Comparison of ENCODE assay signal across 25 cellular contexts in the genomic region with DNA sequence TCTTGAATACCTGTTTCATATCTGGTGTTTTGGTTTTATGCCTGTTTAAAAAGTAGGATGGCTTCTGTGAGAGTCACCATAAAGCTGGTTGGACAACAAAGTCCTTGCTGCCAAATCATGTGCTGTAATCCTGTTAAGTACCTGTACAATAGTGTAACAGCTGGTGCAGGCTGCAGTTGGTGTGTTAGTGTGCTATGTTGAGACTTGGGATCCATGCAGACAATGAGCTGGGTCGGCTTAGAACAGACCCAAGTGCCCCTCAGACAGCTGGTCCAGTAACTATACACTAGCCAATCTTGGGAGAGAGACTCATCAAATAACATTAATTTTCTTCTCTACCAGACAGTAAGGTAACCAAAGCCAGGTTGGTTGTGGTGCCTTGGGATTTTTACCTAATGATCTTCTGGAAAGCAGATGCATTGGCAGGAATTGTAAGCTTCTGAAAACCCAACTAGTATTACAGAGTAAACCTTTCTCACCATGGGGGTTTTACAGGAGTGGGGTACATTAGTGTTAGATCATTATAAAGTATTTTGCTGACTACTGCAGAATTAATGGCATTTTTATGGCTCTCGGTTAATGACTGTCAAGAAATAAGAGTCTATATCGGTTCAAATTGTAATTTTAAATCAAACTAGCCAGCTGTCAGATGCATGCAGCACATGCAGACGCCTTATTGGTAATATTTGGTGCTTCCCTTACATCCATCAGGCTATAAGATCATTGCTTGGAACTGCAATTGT.
A peak's percentile ranks its signal among the peaks of the same experiment; 100 is the strongest.
DNase-seq lines count a peak whose midpoint lies in the region; ATAC-seq and TF ChIP-seq lines count a peak whose summit lies in the region.
"Had no signal": no experiment of that assay in that cellular context is flagged by ENCODE, and none has a peak within 500 bp of the region (broad histone marks: within the 10 kb centered on the region; RNA-seq: fewer than 3 reads in every experiment).

No MANE protein-coding gene starts in this region.

- H3K4me2 ChIP-seq in IMR-90 (ENCODE audit: low read depth, low read length), result no peak overlapping the region

- no peaks in the 10 kb centered on the region for H4K20me1 ChIP-seq in IMR-90 (ENCODE audit: insufficient read depth, low read length)

- H3K23ac ChIP-seq in IMR-90 (ENCODE audit: low read depth, low read length), result no peak overlapping the region

- H3K14ac ChIP-seq in IMR-90 (replicated peaks; ENCODE audit: low read depth, low read length), result no peak overlapping the region

- H2BK15ac ChIP-seq in IMR-90 (ENCODE audit: low read depth, low read length), result no peak overlapping the region

- no peak overlapping the region for H2BK120ac ChIP-seq in IMR-90 (ENCODE audit: low read depth, low read length)

- H3K36me3 ChIP-seq in IMR-90 (ENCODE audit: control insufficient read depth, insufficient read depth, low read length), result no peaks in the 10 kb centered on the region
- no peaks in the 10 kb centered on the region for H3K36me3 ChIP-seq in WERI-Rb-1
- H3K36me3 ChIP-seq: cardiac muscle cell, lower lobe of right lung had no signal

- H3K4me3 ChIP-seq in IMR-90 (ENCODE audit: insufficient read depth, low read depth, low read length) (no peak overlapping the region), WERI-Rb-1 (ENCODE audit: low read depth, low read length) (peak overlapping the region; percentile 1; the same call in 1 of the 2 replicates)
- H3K4me3 ChIP-seq: cardiac muscle cell, coronary artery, lower lobe of right lung had no signal

- no peak overlapping the region for H4K91ac ChIP-seq in IMR-90 (ENCODE audit: insufficient read depth, low read depth, low read length)

- no peak overlapping the region for H2BK5ac ChIP-seq in IMR-90 (ENCODE audit: low read depth, low read length, poor library complexity, severe bottlenecking)

- no TSS peak for BruUV-seq in IMR-90 (replicated peaks; lab: Mats Ljungman, UMichigan)

- dilution Hi-C loops in IMR-90 (cut with HindIII; ENCODE audit: low sequenced_read_pairs, unreplicated experiment), result no loop called here

- no peaks in the 10 kb centered on the region for H3K9me3 ChIP-seq in IMR-90 (ENCODE audit: control insufficient read depth, insufficient read depth, low read length)
- H3K9me3 ChIP-seq in WERI-Rb-1 (ENCODE audit: severe bottlenecking), result no peaks in the 10 kb centered on the region
- H3K9me3 ChIP-seq: lower lobe of right lung had no signal

- no peak for TF ChIP-seq RAD21 in IMR-90 (IDR thresholded peaks at IDR 0.05; ENCODE audit: low read length)

- CTCF ChIA-PET in IMR-90 (lab: Yijun Ruan, JAX), result interaction anchor here (0.5 to 0.6 kb wide), 2 partner anchors 298 to 755 kb away, joined by 3 to 4 read pairs; no protein-coding TSS in a partner anchor

- no peaks in the 10 kb centered on the region for H3K9me1 ChIP-seq in IMR-90 (ENCODE audit: insufficient read depth, low read length)

- no peak overlapping the region for H4K5ac ChIP-seq in IMR-90 (ENCODE audit: low read depth, low read length)

- no peak overlapping the region for H3K27ac ChIP-seq in IMR-90 (ENCODE audit: insufficient read depth, low read length)
- peak overlapping the region; percentile 83 for H3K27ac ChIP-seq in WERI-Rb-1
- H3K27ac ChIP-seq: cardiac muscle cell, coronary artery, lower lobe of right lung had no signal

- no peak overlapping the region for H2AFZ ChIP-seq in IMR-90 (replicated peaks; ENCODE audit: low read length, poor library complexity)

- H4K8ac ChIP-seq in IMR-90 (ENCODE audit: low read depth in 2 of 2, low read length in 2 of 2), result no peak overlapping the region

- TF ChIP-seq POLR2A in IMR-90 (IDR thresholded peaks at IDR 0.05; ENCODE audit: low read depth, low read length), result no peak

- H2AK9ac ChIP-seq in IMR-90 (replicated peaks; ENCODE audit: low read depth, low read length, poor library complexity), result no peak overlapping the region

- WGBS in IMR-90 (ENCODE audit: extremely low coverage in 2 of 2, insufficient read length in 1 of 2), 2 experiments, result 38% methylated on average over 2 of the region's 4 CpGs; no CpG with 5 or more reads in 1 of the 2 experiments

- no peak overlapping the region for H2AK5ac ChIP-seq in IMR-90 (ENCODE audit: low read depth, low read length)

- H3K4me1 ChIP-seq in IMR-90 (ENCODE audit: control insufficient read depth, insufficient read depth, low read length), result no peaks in the 10 kb centered on the region
- H3K4me1 ChIP-seq: lower lobe of right lung had no signal

- H3K56ac ChIP-seq in IMR-90 (ENCODE audit: extremely low read depth, insufficient read depth, low read length), result no peak overlapping the region

- no peaks in the 10 kb centered on the region for H3K27me3 ChIP-seq in IMR-90 (ENCODE audit: control insufficient read depth, insufficient read depth, low read length)
- H3K27me3 ChIP-seq in WERI-Rb-1 (ENCODE audit: insufficient read depth, low read depth, severe bottlenecking), result no peaks in the 10 kb centered on the region
- H3K27me3 ChIP-seq: cardiac muscle cell had no signal

- peak; percentile 77 for DNase-seq in DMS 273 (lab: John Stamatoyannopoulos, UW; ENCODE audit: unreplicated experiment)
- DNase-seq in IMR-90, result no peak
- DNase-seq in NCI-H2171 treated with DMSO at 0.1 percent for 48 hours (lab: John Stamatoyannopoulos, UW), result peak; percentile 100
- peak; percentile 93 for DNase-seq in WERI-Rb-1
- DNase-seq in left lobe of liver (ENCODE audit: low spot score), result no peak
- DNase-seq in COLO829 (ENCODE audit: low spot score), result no peak
- DNase-seq in stimulated activated CD8-positive, alpha-beta memory T cell treated with anti-CD3 and anti-CD28 coated beads, Interleukin-4, amount 100 ng/mL, for 48 hours, result no peak
- DNase-seq: activated CD8-positive, alpha-beta memory T cell treated with anti-CD3 and anti-CD28 coated beads, Interleukin-2, amount 10 ng/mL, durations not matched to agents 7 days and 5 days; activated T-cell treated with anti-CD3 and anti-CD28 coated beads, Interleukin-2, amount 50 U/mL, for 48 hours; effector memory CD4-positive, alpha-beta T cell; hippocampal formation; lower lobe of right lung; midbrain; MV-4-11; naive thymus-derived CD4-positive, alpha-beta T cell; NCI-H526; nucleus accumbens; OCI-M1; stimulated activated CD4-positive, alpha-beta T cell treated with anti-CD3 and anti-CD28 coated beads, Interleukin-4, amount 100 ng/mL, for 24 hours; T-helper 17 cell had no signal

- H2BK20ac ChIP-seq in IMR-90 (ENCODE audit: low read depth, low read length), result no peak overlapping the region

- no peak overlapping the region for H3K18ac ChIP-seq in IMR-90 (ENCODE audit: low read depth, low read length)

- no peak for ATAC-seq in IMR-90 (ENCODE audit: low read depth)
- no peak for ATAC-seq in left lobe of liver
- ATAC-seq in HG02798 (IDR thresholded peaks at IDR 0.05; ENCODE audit: poor library complexity, unreplicated experiment), result no peak
- ATAC-seq: activated CD8-positive, alpha-beta memory T cell treated with anti-CD3 and anti-CD28 coated beads, Interleukin-2, amount 10 ng/mL, durations not matched to agents 7 days and 5 days; lower lobe of right lung; naive thymus-derived CD4-positive, alpha-beta T cell; SK-N-SH treated with all-trans-retinoic acid at 6 μM for 48 hours; stimulated activated effector memory CD8-positive, alpha-beta T cell treated with anti-CD3 and anti-CD28 coated beads, Interleukin-12 subunit alpha, Interleukin-12 subunit beta, amount 100 ng/mL, for 72 hours; T-helper 17 cell had no signal

- H3K9ac ChIP-seq in IMR-90 (ENCODE audit: low read depth, low read length), result no peak overlapping the region

- POLR2A ChIA-PET in IMR-90 (lab: Charles Lee; ENCODE audit: unreplicated experiment), result no interaction called here

- H3K79me1 ChIP-seq in IMR-90 (ENCODE audit: low read depth in 1 of 2, low read length in 2 of 2), result no peaks in the 10 kb centered on the region

- in situ Hi-C loops in IMR-90 (cut with MboI; ENCODE audit: low sequenced_read_pairs), result no loop called here

- intact Hi-C loops in IMR-90 (cut with micrococcal nuclease), result no loop called here

- no peak for TF ChIP-seq CTCF in IMR-90 (conservative IDR thresholded peaks at IDR 0.05; ENCODE audit: low read depth, low read length)
- TF ChIP-seq CTCF in WERI-Rb-1 (IDR thresholded peaks at IDR 0.05; ENCODE audit: low read depth, low read length), result no peak

- H3K4ac ChIP-seq in IMR-90 (ENCODE audit: low read depth, low read length), result no peak overlapping the region

TF ChIP-seq in IMR-90, 13 proteins besides CTCF, POLR2A, EP300 and RAD21:
- TF ChIP-seq, protein P1, sequence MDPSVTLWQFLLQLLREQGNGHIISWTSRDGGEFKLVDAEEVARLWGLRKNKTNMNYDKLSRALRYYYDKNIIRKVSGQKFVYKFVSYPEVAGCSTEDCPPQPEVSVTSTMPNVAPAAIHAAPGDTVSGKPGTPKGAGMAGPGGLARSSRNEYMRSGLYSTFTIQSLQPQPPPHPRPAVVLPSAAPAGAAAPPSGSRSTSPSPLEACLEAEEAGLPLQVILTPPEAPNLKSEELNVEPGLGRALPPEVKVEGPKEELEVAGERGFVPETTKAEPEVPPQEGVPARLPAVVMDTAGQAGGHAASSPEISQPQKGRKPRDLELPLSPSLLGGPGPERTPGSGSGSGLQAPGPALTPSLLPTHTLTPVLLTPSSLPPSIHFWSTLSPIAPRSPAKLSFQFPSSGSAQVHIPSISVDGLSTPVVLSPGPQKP (IDR thresholded peaks at IDR 0.05; ENCODE audit: borderline replicate concordance, low read depth, low read length), result no peak
- TF ChIP-seq MAFK (IDR thresholded peaks at IDR 0.05; ENCODE audit: low read depth, low read length), result peak; percentile 89

Comparison
In these comparisons a context has a peak if more than half of its experiments do, and no peak if none do; other contexts are left out.
1. DNase-seq: peak in DMS 273 (single experiment), NCI-H2171 treated with DMSO at 0.1 percent for 48 hours (single experiment) and WERI-Rb-1 (single experiment); none in IMR-90 (single experiment), left lobe of liver (single experiment), COLO829 (single experiment) and stimulated activated CD8-positive, alpha-beta memory T cell treated with anti-CD3 and anti-CD28 coated beads, Interleukin-4, amount 100 ng/mL, for 48 hours (single experiment).